Comparison of ENCODE assay signal across 19 cellular contexts in genomic region chr6:148967128-148967527, GRCh38.
"Had no signal": no experiment of that assay in that cellular context is flagged by ENCODE, and none has a peak within 500 bp of the region (broad histone marks: within the 10 kb centered on the region; RNA-seq: fewer than 3 reads in every experiment).

No MANE protein-coding gene starts in this region.

- H3K27me3 ChIP-seq: body of pancreas, ovary, thyroid gland had no signal

- H3K27ac ChIP-seq: body of pancreas, ovary, thyroid gland had no signal

- H3K9me3 ChIP-seq: body of pancreas, ovary, thyroid gland had no signal

- H3K9me3 Mint-ChIP-seq: activated B cell treated with CpG ODN at 0.5 μM for 24 hours; activated CD4-positive, alpha-beta T cell treated with anti-CD3 and anti-CD28 coated beads, Interleukin-2, amount 10 ng/mL, durations not matched to agents 24 days and 14 days; activated T-cell treated with anti-CD3 and anti-CD28 coated beads, Interleukin-2, amount 50 U/mL, for 72 hours; central memory CD8-positive, alpha-beta T cell; stimulated activated memory B cell treated with anti-CD40 and anti-IgM and Interleukin-4, amounts not matched to agents 10 μg/mL and 1 μg/mL and 100 μg/mL, for 72 hours had no signal

- H3K27me3 Mint-ChIP-seq: activated B cell treated with CpG ODN at 0.5 μM for 24 hours; central memory CD8-positive, alpha-beta T cell; stimulated activated memory B cell treated with anti-CD40 and anti-IgM and Interleukin-4, amounts not matched to agents 10 μg/mL and 1 μg/mL and 100 μg/mL, for 72 hours; T-helper 17 cell had no signal

- H3K36me3 ChIP-seq: ovary had no signal

- H3K4me3 Mint-ChIP-seq: activated B cell treated with CpG ODN at 0.5 μM for 24 hours; activated CD4-positive, alpha-beta T cell treated with anti-CD3 and anti-CD28 coated beads, Interleukin-2, amount 10 ng/mL, durations not matched to agents 24 days and 14 days; activated naive CD8-positive, alpha-beta T cell; activated T-cell treated with anti-CD3 and anti-CD28 coated beads, Interleukin-2, amount 50 U/mL, for 72 hours; central memory CD8-positive, alpha-beta T cell; stimulated activated memory B cell treated with anti-CD40 and anti-IgM and Interleukin-4, amounts not matched to agents 10 μg/mL and 1 μg/mL and 100 μg/mL, for 72 hours; T-helper 17 cell had no signal

- DNase-seq: activated B cell treated with CpG ODN at 0.5 μM for 24 hours; activated CD4-positive, alpha-beta T cell treated with anti-CD3 and anti-CD28 coated beads, Interleukin-2, amount 10 ng/mL, durations not matched to agents 24 days and 14 days; activated CD8-positive, alpha-beta memory T cell treated with anti-CD3 and anti-CD28 coated beads, Interleukin-2, amount 50 U/mL, for 48 hours; activated gamma-delta T cell; activated T-cell treated with anti-CD3 and anti-CD28 coated beads, Interleukin-2, amount 50 U/mL, for 72 hours; body of pancreas; cortex of kidney; effector CD4-positive, alpha-beta T cell; foreskin fibroblast; glutamatergic neuron; left ventricle myocardium superior; ovary; T-helper 17 cell; thyroid gland had no signal

- FAIRE-seq: endothelial cell of umbilical vein, urothelium cell line had no signal

- H3K4me1 Mint-ChIP-seq: activated CD4-positive, alpha-beta T cell treated with anti-CD3 and anti-CD28 coated beads, Interleukin-2, amount 10 ng/mL, durations not matched to agents 24 days and 14 days had no signal

- H3K36me3 Mint-ChIP-seq: activated naive CD8-positive, alpha-beta T cell had no signal

- H3K27ac Mint-ChIP-seq: activated B cell treated with CpG ODN at 0.5 μM for 24 hours; activated CD4-positive, alpha-beta T cell treated with anti-CD3 and anti-CD28 coated beads, Interleukin-2, amount 10 ng/mL, durations not matched to agents 24 days and 14 days; activated naive CD8-positive, alpha-beta T cell; activated T-cell treated with anti-CD3 and anti-CD28 coated beads, Interleukin-2, amount 50 U/mL, for 72 hours; stimulated activated memory B cell treated with anti-CD40 and anti-IgM and Interleukin-4, amounts not matched to agents 10 μg/mL and 1 μg/mL and 100 μg/mL, for 72 hours had no signal

- H3K4me3 ChIP-seq: body of pancreas, ovary, thyroid gland had no signal
